In genomic region chr5:1021969-1022336, GRCh38 we compare ENCODE assay signal across 2 cellular contexts. TPM values are rescaled to one million over a fixed set of nuclear protein-coding genes. Genes with fewer than 3 reads are reported as not detected.
"Had no signal": no experiment of that assay in that cellular context is flagged by ENCODE, and none has a peak within 500 bp of the region (broad histone marks: within the 10 kb centered on the region; RNA-seq: fewer than 3 reads in every experiment).

No MANE protein-coding gene starts in this region.

RNA-seq across cellular contexts. Expression of gene NKD2, which starts 13.4 kb away (rescaled TPM):
- total RNA-seq: IMR-90, LHCN-M2 had no signal
- polyA plus RNA-seq: IMR-90 had no signal
